ENCODE assay signal across 17 cellular contexts in genomic region chr6:106247293-106247692, GRCh38.
DNase-seq lines count a peak whose midpoint lies in the region; ATAC-seq and TF ChIP-seq lines count a peak whose summit lies in the region.
"Had no signal": no experiment of that assay in that cellular context is flagged by ENCODE, and none has a peak within 500 bp of the region (broad histone marks: within the 10 kb centered on the region; RNA-seq: fewer than 3 reads in every experiment).

No MANE protein-coding gene starts in this region.

- no peak for TF ChIP-seq POLR2A in ovary (IDR thresholded peaks at IDR 0.05)

- H3K4me3 ChIP-seq in ovary = no peak overlapping the region
- H3K4me3 ChIP-seq in mucosa of descending colon = no peak overlapping the region

- intact Hi-C loops in activated naive CD4-positive, alpha-beta T cell treated with anti-CD3 and anti-CD28 coated beads for 36 hours (cut with micrococcal nuclease) = no loop called here
- intact Hi-C loops in ovary (cut with DNase I) = no loop called here
- intact Hi-C loops in mucosa of descending colon (cut with DNase I, micrococcal nuclease) = no loop called here
- intact Hi-C loops in left ventricle myocardium superior (cut with micrococcal nuclease) = no loop called here

- H3K4me1 ChIP-seq in ovary (ENCODE audit: insufficient read depth) = peaks cover 3% of the 10 kb centered on the region
- H3K4me1 ChIP-seq in mucosa of descending colon (ENCODE audit: low read depth) = no peaks in the 10 kb centered on the region
- H3K4me1 ChIP-seq: parathyroid adenoma had no signal

- H3K36me3 Mint-ChIP-seq in activated naive CD4-positive, alpha-beta T cell treated with anti-CD3 and anti-CD28 coated beads for 36 hours (ENCODE audit: low read depth) = peaks cover 27% of the 10 kb centered on the region
- H3K36me3 Mint-ChIP-seq in activated T-helper 17 cell treated with anti-CD3 and anti-CD28 coated beads, Interleukin-2, amount 50 U/mL, for 72 hours (ENCODE audit: low read depth) = peaks cover 52% of the 10 kb centered on the region
- H3K36me3 Mint-ChIP-seq in stimulated activated effector memory CD8-positive, alpha-beta T cell treated with anti-CD3 and anti-CD28 coated beads, Interleukin-12 subunit alpha, Interleukin-12 subunit beta, amount 100 ng/mL, for 72 hours = peaks cover 47% of the 10 kb centered on the region

- no peak overlapping the region for H3K4me3 Mint-ChIP-seq in activated naive CD4-positive, alpha-beta T cell treated with anti-CD3 and anti-CD28 coated beads for 36 hours
- H3K4me3 Mint-ChIP-seq in activated T-helper 17 cell treated with anti-CD3 and anti-CD28 coated beads, Interleukin-2, amount 50 U/mL, for 72 hours = peak overlapping the region; percentile 69
- H3K4me3 Mint-ChIP-seq in stimulated activated effector memory CD8-positive, alpha-beta T cell treated with anti-CD3 and anti-CD28 coated beads, Interleukin-12 subunit alpha, Interleukin-12 subunit beta, amount 100 ng/mL, for 72 hours = peak overlapping the region; percentile 41

- no peaks in the 10 kb centered on the region for H3K9me3 Mint-ChIP-seq in activated naive CD4-positive, alpha-beta T cell treated with anti-CD3 and anti-CD28 coated beads for 36 hours
- H3K9me3 Mint-ChIP-seq in activated T-helper 17 cell treated with anti-CD3 and anti-CD28 coated beads, Interleukin-2, amount 50 U/mL, for 72 hours = no peaks in the 10 kb centered on the region
- H3K9me3 Mint-ChIP-seq in stimulated activated effector memory CD8-positive, alpha-beta T cell treated with anti-CD3 and anti-CD28 coated beads, Interleukin-12 subunit alpha, Interleukin-12 subunit beta, amount 100 ng/mL, for 72 hours = no peaks in the 10 kb centered on the region

- 91 to 96% (median 96%) methylated on average over 3 of the region's 3 CpGs for WGBS in ovary, 3 donors

- no peak overlapping the region for H3K27ac ChIP-seq in ovary
- H3K27ac ChIP-seq: HL-60, parathyroid adenoma had no signal

- no peaks in the 10 kb centered on the region for H3K27me3 ChIP-seq in ovary

- peak; percentile 43 for ATAC-seq in HG03097 (IDR thresholded peaks at IDR 0.05; ENCODE audit: low FRiP score, unreplicated experiment)
- peak; percentile 73 for ATAC-seq in activated T-helper 17 cell treated with anti-CD3 and anti-CD28 coated beads, Interleukin-2, amount 50 U/mL, for 72 hours (replicated peaks)
- peak; percentile 65 for ATAC-seq in stimulated activated effector memory CD8-positive, alpha-beta T cell treated with anti-CD3 and anti-CD28 coated beads, Interleukin-12 subunit alpha, Interleukin-12 subunit beta, amount 100 ng/mL, for 72 hours
- no peak for ATAC-seq in mucosa of descending colon
- ATAC-seq in left ventricle myocardium superior = no peak

- no peak for DNase-seq in activated naive CD4-positive, alpha-beta T cell treated with anti-CD3 and anti-CD28 coated beads for 36 hours
- DNase-seq in activated naive CD4-positive, alpha-beta T cell (lab: John Stamatoyannopoulos, UW) = no peak
- DNase-seq in stimulated activated effector memory CD8-positive, alpha-beta T cell treated with anti-CD3 and anti-CD28 coated beads, Interleukin-12 subunit alpha, Interleukin-12 subunit beta, amount 100 ng/mL, for 72 hours (ENCODE audit: low spot score in 2 of 2) = no peak
- DNase-seq in ovary (no peak), mucosa of descending colon (no peak), left ventricle myocardium superior (no peak)
- DNase-seq: activated CD4-positive, alpha-beta T cell treated with anti-CD3 and anti-CD28 coated beads for 1 hour; activated gamma-delta T cell treated with Interleukin-2 at 50 U/mL for 16 hours; DMS153; erythroblast; mammary epithelial cell; NCI-H2227 treated with DMSO at 0.1 percent for 48 hours; stimulated activated CD4-positive, alpha-beta T cell treated with anti-CD3 and anti-CD28 coated beads, Interleukin-2, amount 100 ng/mL, for 24 hours had no signal

- H3K4me1 Mint-ChIP-seq in activated naive CD4-positive, alpha-beta T cell treated with anti-CD3 and anti-CD28 coated beads for 36 hours (ENCODE audit: low read depth) = peaks cover 9% of the 10 kb centered on the region
- H3K4me1 Mint-ChIP-seq in activated T-helper 17 cell treated with anti-CD3 and anti-CD28 coated beads, Interleukin-2, amount 50 U/mL, for 72 hours = peaks cover 16% of the 10 kb centered on the region
- peaks cover 44% of the 10 kb centered on the region for H3K4me1 Mint-ChIP-seq in stimulated activated effector memory CD8-positive, alpha-beta T cell treated with anti-CD3 and anti-CD28 coated beads, Interleukin-12 subunit alpha, Interleukin-12 subunit beta, amount 100 ng/mL, for 72 hours

- H3K36me3 ChIP-seq in ovary (no peaks in the 10 kb centered on the region), mucosa of descending colon (ENCODE audit: low read depth) (no peaks in the 10 kb centered on the region)

- H3K27me3 Mint-ChIP-seq in activated naive CD4-positive, alpha-beta T cell treated with anti-CD3 and anti-CD28 coated beads for 36 hours (ENCODE audit: low read depth) = no peaks in the 10 kb centered on the region
- H3K27me3 Mint-ChIP-seq in activated T-helper 17 cell treated with anti-CD3 and anti-CD28 coated beads, Interleukin-2, amount 50 U/mL, for 72 hours = no peaks in the 10 kb centered on the region

- no peak for TF ChIP-seq CTCF in ovary (IDR thresholded peaks at IDR 0.05)
- no peak for TF ChIP-seq CTCF in mucosa of descending colon (IDR thresholded peaks at IDR 0.05)

- CTCF ChIA-PET in activated naive CD4-positive, alpha-beta T cell treated with anti-CD3 and anti-CD28 coated beads for 36 hours (lab: Charles Lee) = no interaction called here

- no peak for TF ChIP-seq EP300 in ovary (IDR thresholded peaks at IDR 0.05)

- H3K9me3 ChIP-seq in ovary = no peaks in the 10 kb centered on the region
- H3K9me3 ChIP-seq in mucosa of descending colon = no peaks in the 10 kb centered on the region

- peak overlapping the region; percentile 59 for H3K27ac Mint-ChIP-seq in activated naive CD4-positive, alpha-beta T cell treated with anti-CD3 and anti-CD28 coated beads for 36 hours
- H3K27ac Mint-ChIP-seq in activated T-helper 17 cell treated with anti-CD3 and anti-CD28 coated beads, Interleukin-2, amount 50 U/mL, for 72 hours = peak overlapping the region; percentile 93
- H3K27ac Mint-ChIP-seq in stimulated activated effector memory CD8-positive, alpha-beta T cell treated with anti-CD3 and anti-CD28 coated beads, Interleukin-12 subunit alpha, Interleukin-12 subunit beta, amount 100 ng/mL, for 72 hours = peak overlapping the region; percentile 83

Comparison
In these comparisons a context has a peak if more than half of its experiments do, and no peak if none do; other contexts are left out.
1. ATAC-seq: peak in HG03097 (single experiment), activated T-helper 17 cell treated with anti-CD3 and anti-CD28 coated beads, Interleukin-2, amount 50 U/mL, for 72 hours (single experiment) and stimulated activated effector memory CD8-positive, alpha-beta T cell treated with anti-CD3 and anti-CD28 coated beads, Interleukin-12 subunit alpha, Interleukin-12 subunit beta, amount 100 ng/mL, for 72 hours (single experiment); none in mucosa of descending colon (single experiment) and left ventricle myocardium superior (single experiment).
2. Peak in every context shown above with its lines, with median percentiles within 50 percentile points of each other: H3K27ac Mint-ChIP-seq.